In genomic region chr16:89104930-89105571, GRCh38 we compare ENCODE assay signal across 17 cellular contexts. TPM values are rescaled to one million over a fixed set of nuclear protein-coding genes. Genes with fewer than 3 reads are reported as not detected.
A peak's percentile ranks its signal among the peaks of the same experiment; 100 is the strongest.
DNase-seq lines count a peak whose midpoint lies in the region; ATAC-seq, FAIRE-seq and TF ChIP-seq lines count a peak whose summit lies in the region.
"Had no signal": no experiment of that assay in that cellular context is flagged by ENCODE, and none has a peak within 500 bp of the region (broad histone marks: within the 10 kb centered on the region; RNA-seq: fewer than 3 reads in every experiment).

No MANE protein-coding gene starts in this region.

- no peak for TF ChIP-seq EP300 in HepG2 (IDR thresholded peaks at IDR 0.05; ENCODE audit: low read depth in 2 of 2, low read length in 2 of 2)
- no peak for TF ChIP-seq EP300 in HepG2 (CRISPR knock-in tag; IDR thresholded peaks at IDR 0.05; ENCODE audit: borderline replicate concordance)

- H2AFZ ChIP-seq in SU-DHL-6 (ENCODE audit: low read depth, low read length, severe bottlenecking) (no peak overlapping the region), HepG2 (ENCODE audit: low read length) (no peak overlapping the region)

- H4K20me1 ChIP-seq in SU-DHL-6 (ENCODE audit: low read depth, low read length) (no peaks in the 10 kb centered on the region), HepG2 (ENCODE audit: insufficient read depth, low read length) (no peaks in the 10 kb centered on the region; the same call in 1 of the 2 replicates)

- H3K4me2 ChIP-seq in SU-DHL-6 (ENCODE audit: low read depth, low read length, poor library complexity, severe bottlenecking) (no peak overlapping the region), HepG2 (ENCODE audit: low read depth, low read length) (no peak overlapping the region)

- TF ChIP-seq CTCF in GM13977 (IDR thresholded peaks at IDR 0.05; ENCODE audit: extremely low read depth, insufficient read depth, missing control alignments) (no peak), SU-DHL-6 (IDR thresholded peaks at IDR 0.05; ENCODE audit: insufficient read depth, low read length, poor library complexity, severe bottlenecking) (no peak), lower lobe of right lung (IDR thresholded peaks at IDR 0.05) (no peak), HepG2 (CRISPR knock-in tag; IDR thresholded peaks at IDR 0.05) (no peak)

- WGBS in HepG2 (ENCODE audit: low lambda C conversion rate), result 92% methylated on average over 20 of the region's 23 CpGs

- no peak for TF ChIP-seq POLR2A in HepG2 (IDR thresholded peaks at IDR 0.05; ENCODE audit: insufficient read depth in 1 of 2, low read depth in 2 of 2, low read length in 2 of 2)

- H3K27ac ChIP-seq in SU-DHL-6 (ENCODE audit: low read depth, low read length) (0 out of 2 replicates have a peak overlapping the region, but pooled peaks have one; percentile 15), lower lobe of right lung (no peak overlapping the region), HepG2 (ENCODE audit: extremely low read length, insufficient read depth, low read length) (no peak overlapping the region)
- H3K27ac ChIP-seq: epithelial cell of prostate, suprapubic skin, WERI-Rb-1 had no signal

- FAIRE-seq in HepG2 (lab: Jason Lieb, UNC), result no peak
- FAIRE-seq: D721Med, K562 had no signal

- H3K36me3 ChIP-seq in SU-DHL-6 (ENCODE audit: low read length) (peaks cover 17% of the 10 kb centered on the region), lower lobe of right lung (peaks cover 81% of the 10 kb centered on the region), HepG2 (replicated peaks in 1 of 2; ENCODE audit: control insufficient read depth in 1 of 2, insufficient read depth in 2 of 2, low read length in 2 of 2) (peaks cover 47 to 74% of the 10 kb centered on the region in 2 experiments)
- H3K36me3 ChIP-seq: WERI-Rb-1 had no signal

- POLR2A ChIA-PET in HepG2 (lab: Yijun Ruan, JAX), result no interaction called here

- H3K4me3 ChIP-seq in SU-DHL-6 (ENCODE audit: insufficient read depth, low read length, poor library complexity, severe bottlenecking) (no peak overlapping the region), lower lobe of right lung (no peak overlapping the region), HepG2 (replicated peaks in 1 of 3; ENCODE audit: insufficient read depth in 1 of 3, low read depth in 2 of 3, low read length in 3 of 3) (no peak overlapping the region)
- H3K4me3 ChIP-seq: K562, suprapubic skin had no signal

- H3K27me3 ChIP-seq in SU-DHL-6 (ENCODE audit: low read length), result no peaks in the 10 kb centered on the region
- no peaks in the 10 kb centered on the region for H3K27me3 ChIP-seq in lower lobe of right lung (ENCODE audit: low read depth)
- H3K27me3 ChIP-seq in HepG2 (ENCODE audit: control insufficient read depth in 1 of 2, insufficient read depth in 2 of 2, low read length in 2 of 2), result no peaks in the 10 kb centered on the region
- H3K27me3 ChIP-seq: suprapubic skin had no signal

- H3K9me2 ChIP-seq in SU-DHL-6 (replicated peaks; ENCODE audit: insufficient read depth, low read length), result no peaks in the 10 kb centered on the region

- H3F3A ChIP-seq in SU-DHL-6 (ENCODE audit: insufficient read depth), result peaks cover 13% of the 10 kb centered on the region; the same call in 1 of the 2 replicates

- in situ Hi-C loops in GM13977 (cut with MboI; ENCODE audit: low pct_unique_long_range_greater_than_20kb, low sequenced_read_pairs, unreplicated experiment) (no loop called here), HepG2 (cut with HindIII; ENCODE audit: extremely low pct_ligation_motif_present, low pct_unique_long_range_greater_than_20kb) (no loop called here)

- TF ChIP-seq RAD21 in HepG2 (CRISPR knock-in tag; IDR thresholded peaks at IDR 0.05), result no peak

- H3K9ac ChIP-seq in SU-DHL-6 (ENCODE audit: low read length) (no peak overlapping the region), HepG2 (ENCODE audit: insufficient read depth, low read depth, low read length) (no peak overlapping the region)

- H3K9me3 ChIP-seq in SU-DHL-6 (ENCODE audit: insufficient read depth, low read length) (no peaks in the 10 kb centered on the region), lower lobe of right lung (no peaks in the 10 kb centered on the region), HepG2 (ENCODE audit: low read length) (no peaks in the 10 kb centered on the region)
- H3K9me3 ChIP-seq: suprapubic skin had no signal

- no peaks in the 10 kb centered on the region for H3K4me1 ChIP-seq in lower lobe of right lung
- peaks cover 9% of the 10 kb centered on the region for H3K4me1 ChIP-seq in HepG2 (ENCODE audit: insufficient read depth, low read length)
- H3K4me1 ChIP-seq: suprapubic skin had no signal

- CTCF ChIA-PET in HepG2 (lab: Yijun Ruan, JAX; ENCODE audit: low intra/inter-chr PET ratio, low total read pairs), result no interaction called here

- intact Hi-C loops in lower lobe of right lung (cut with DNase I) (no loop called here), HepG2 (cut with micrococcal nuclease; ENCODE audit: unreplicated experiment) (no loop called here)

- ATAC-seq in lower lobe of right lung (peak in 1 of 2 donors; percentile 65), HepG2 (no peak)
- ATAC-seq: K562 had no signal

- H3K79me2 ChIP-seq in SU-DHL-6 (ENCODE audit: insufficient read depth, low read length), result peaks cover 56% of the 10 kb centered on the region
- H3K79me2 ChIP-seq in HepG2 (ENCODE audit: insufficient read depth, low read length), result no peaks in the 10 kb centered on the region

- DNase-seq in CD1c-positive myeloid dendritic cell (ENCODE audit: extremely low spot score), result peak; percentile 69
- peak; percentile 91 for DNase-seq in GM13977 (ENCODE audit: low spot score)
- DNase-seq in lower lobe of right lung, result peak; percentile 50
- DNase-seq in HepG2 (ENCODE audit: low spot score), result no peak
- no peak for DNase-seq in T1000 (lab: John Stamatoyannopoulos, UW)
- no peak for DNase-seq in D341Med (ENCODE audit: low spot score)
- DNase-seq: dermis blood vessel endothelial cell, GF-D8, NCI-H1048, NCI-H2171 treated with DMSO at 0.1 percent for 48 hours, T-helper 1 cell, WERI-Rb-1 had no signal

- no TSS peak for BruUV-seq in HepG2 (replicated peaks; lab: Mats Ljungman, UMichigan)

TF ChIP-seq in HepG2, 621 proteins besides CTCF, POLR2A, EP300 and RAD21 (continues in another document):
- TF ChIP-seq ZKSCAN5 (CRISPR knock-in tag; IDR thresholded peaks at IDR 0.05) (no peak), DBP (CRISPR knock-in tag; IDR thresholded peaks at IDR 0.05; ENCODE audit: not compliant biosample characterization) (no peak), TSC22D2 (CRISPR knock-in tag; IDR thresholded peaks at IDR 0.05; ENCODE audit: borderline replicate concordance) (no peak), ZNF546 (CRISPR knock-in tag; conservative IDR thresholded peaks at IDR 0.05) (no peak), HOXA9 (CRISPR knock-in tag; IDR thresholded peaks at IDR 0.05; ENCODE audit: borderline replicate concordance) (no peak), ATF1 (CRISPR knock-in tag; IDR thresholded peaks at IDR 0.05) (no peak), KDM3A (CRISPR knock-in tag; IDR thresholded peaks at IDR 0.05; ENCODE audit: low read depth) (no peak), PTBP1 (IDR thresholded peaks at IDR 0.05; ENCODE audit: low read depth, low read length, poor library complexity, severe bottlenecking) (no peak), SP2 (CRISPR knock-in tag; IDR thresholded peaks at IDR 0.05) (no peak), SMARCE1 (IDR thresholded peaks at IDR 0.05; ENCODE audit: borderline replicate concordance) (no peak), FOXA3 (CRISPR knock-in tag; IDR thresholded peaks at IDR 0.05) (no peak)
- TF ChIP-seq, protein P1, sequence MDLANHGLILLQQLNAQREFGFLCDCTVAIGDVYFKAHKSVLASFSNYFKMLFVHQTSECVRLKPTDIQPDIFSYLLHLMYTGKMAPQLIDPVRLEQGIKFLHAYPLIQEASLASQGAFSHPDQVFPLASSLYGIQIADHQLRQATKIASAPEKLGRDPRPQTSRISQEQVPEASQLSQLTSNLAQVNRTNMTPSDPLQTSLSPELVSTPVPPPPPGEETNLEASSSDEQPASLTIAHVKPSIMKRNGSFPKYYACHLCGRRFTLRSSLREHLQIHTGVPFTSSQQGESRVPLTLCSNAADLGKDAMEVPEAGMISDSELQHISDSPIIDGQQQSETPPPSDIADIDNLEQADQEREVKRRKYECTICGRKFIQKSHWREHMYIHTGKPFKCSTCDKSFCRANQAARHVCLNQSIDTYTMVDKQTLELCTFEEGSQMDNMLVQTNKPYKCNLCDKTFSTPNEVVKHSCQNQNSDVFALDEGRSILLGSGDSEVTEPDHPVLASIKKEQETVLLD (CRISPR knock-in tag; IDR thresholded peaks at IDR 0.05; ENCODE audit: low read depth), result no peak

RNA-seq across cellular contexts. Expression of gene ACSF3, which starts 11.4 kb away (rescaled TPM):
- total RNA-seq in lower lobe of right lung (31.7 TPM), HepG2 (2016; rRNA removed; fragmentation: Illumina TruSeq; extraction: Trizol) (23.5 and 30.6 TPM in 2 replicates)
- total RNA-seq in HepG2 (2016; cell fraction: cytosol; rRNA removed; fragmentation: Illumina TruSeq; extraction: Trizol; ENCODE audit: low read depth), result 13.8 and 14.5 TPM in 2 replicates
- total RNA-seq in HepG2 (2016; cell fraction: insoluble cytoplasmic fraction; rRNA removed; fragmentation: Illumina TruSeq; extraction: Trizol), result 22.1 and 29.1 TPM in 2 replicates
- 23.0 and 24.3 TPM in 2 replicates for total RNA-seq in HepG2 (2016; cell fraction: membrane; rRNA removed; fragmentation: Illumina TruSeq; extraction: Trizol)
- total RNA-seq in HepG2 (2016; cell fraction: nucleus; rRNA removed; fragmentation: Illumina TruSeq; extraction: Trizol), result 19.3 and 21.6 TPM in 2 replicates
- polyA plus RNA-seq in HepG2 (2011; rRNA removed), result 14.9 and 16.5 TPM in 2 replicates
- polyA plus RNA-seq in HepG2 (2011; cell fraction: cytosol; rRNA removed), result 11.3 and 15.5 TPM in 2 replicates
- 31.3 and 34.0 TPM in 2 replicates for polyA plus RNA-seq in HepG2 (2011; cell fraction: nucleus; rRNA removed)
- polyA plus RNA-seq in HepG2 (2012), result 16.6 and 17.2 TPM in 2 replicates
- polyA plus RNA-seq in HepG2 (2016; cell fraction: cytosol; fragmentation: Illumina TruSeq; extraction: Trizol; ENCODE audit: low read depth), result 6.9 and 9.7 TPM in 2 replicates
- 21.8 and 22.0 TPM in 2 replicates for polyA plus RNA-seq in HepG2 (2016; cell fraction: insoluble cytoplasmic fraction; fragmentation: Illumina TruSeq; extraction: Trizol; ENCODE audit: low read depth)
- polyA plus RNA-seq in HepG2 (2016; cell fraction: membrane; fragmentation: Illumina TruSeq; extraction: Trizol; ENCODE audit: low read depth), result 11.2 and 13.0 TPM in 2 replicates
- 37.2 and 38.9 TPM in 2 replicates for polyA plus RNA-seq in HepG2 (2016; cell fraction: nucleus; fragmentation: Illumina TruSeq; extraction: Trizol; ENCODE audit: insufficient read depth, low read depth)
- polyA minus RNA-seq in HepG2 (2011; rRNA and poly(A)+ RNA removed; ENCODE audit: low replicate concordance), result 46.7 and 47.0 TPM in 2 replicates
- 22.4 and 32.0 TPM in 2 replicates for polyA minus RNA-seq in HepG2 (2011; cell fraction: cytosol; rRNA and poly(A)+ RNA removed)
- 35.9 and 36.8 TPM in 2 replicates for polyA minus RNA-seq in HepG2 (2011; cell fraction: nucleus; rRNA and poly(A)+ RNA removed)

Comparison
In these comparisons a context has a peak if more than half of its experiments do, and no peak if none do; other contexts are left out.
1. DNase-seq: peak in CD1c-positive myeloid dendritic cell (single experiment), GM13977 (single experiment) and lower lobe of right lung (single experiment); none in HepG2 (single experiment), T1000 (single experiment) and D341Med (single experiment).